ENCODE assay signal across 8 cellular contexts in the genomic region with DNA sequence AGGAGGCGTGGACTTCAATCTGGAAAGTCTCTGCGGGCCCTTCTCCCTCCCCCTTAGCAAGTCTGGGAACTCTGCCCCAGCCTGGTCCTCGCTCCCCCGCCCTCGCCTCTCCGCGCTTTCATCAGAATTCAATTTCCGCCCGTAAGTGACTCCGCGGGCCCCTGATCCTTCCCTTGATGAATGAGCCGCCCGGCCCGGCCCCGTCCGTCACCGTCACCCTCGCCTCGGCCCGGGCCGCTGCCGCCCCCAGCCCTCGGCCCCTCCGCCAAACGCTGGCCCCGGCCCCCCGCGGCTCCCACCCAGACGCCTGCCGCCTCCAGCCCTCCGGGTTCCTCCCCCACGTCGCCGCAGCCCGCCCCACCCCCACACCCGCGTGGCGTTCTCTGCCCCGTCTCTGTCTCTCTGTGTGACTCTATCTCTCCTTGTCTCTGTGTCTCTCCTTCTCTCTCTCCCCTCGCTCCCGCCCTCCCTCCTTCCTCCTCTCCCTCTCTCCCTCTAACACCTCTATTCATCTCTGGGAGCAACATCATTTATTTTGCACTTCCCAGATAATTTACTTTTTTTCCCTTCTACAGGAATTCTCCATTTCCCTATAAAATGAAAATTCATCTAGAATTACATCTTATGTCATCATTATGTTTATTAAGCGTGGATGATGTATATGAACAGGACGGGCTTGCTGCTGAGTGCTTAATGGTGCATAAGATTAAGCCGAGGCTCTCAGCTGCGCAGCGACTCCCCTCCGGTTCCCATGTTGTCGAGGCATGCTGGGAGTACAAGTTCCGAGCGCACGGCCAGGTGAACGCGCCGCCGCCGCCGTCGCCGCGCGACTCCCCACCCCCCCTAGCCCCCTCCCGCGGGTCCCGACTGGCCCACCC.
DNase-seq lines count a peak whose midpoint lies in the region; ATAC-seq, FAIRE-seq and TF ChIP-seq lines count a peak whose summit lies in the region.

No MANE protein-coding gene starts in this region.

- DNase-seq in Daoy (ENCODE audit: low read depth) (peak; percentile 65), K562 (ENCODE audit: extremely low read depth in 1 of 4, low spot score in 3 of 4) (peak in 2 of 4 experiments; percentile 46 to 50), osteocyte (ENCODE audit: extremely low spot score, unreplicated experiment) (no peak), NCI-H2029 (lab: John Stamatoyannopoulos, UW) (no peak)
- no peak for DNase-seq in central memory CD4-positive, alpha-beta T cell

- WGBS in K562 (ENCODE audit: insufficient coverage, low coverage, missing lambda C conversion rate), result 0% methylated on average over 7 of the region's 64 CpGs

- H3K9me3 ChIP-seq in K562 (replicated peaks; ENCODE audit: control insufficient read depth, insufficient read depth, low read depth, low read length), result no peaks in the 10 kb centered on the region

- H3K79me2 ChIP-seq in K562 (ENCODE audit: control insufficient read depth, insufficient read depth, low read length), result no peaks in the 10 kb centered on the region

- no peaks in the 10 kb centered on the region for H4K20me1 ChIP-seq in K562 (replicated peaks; ENCODE audit: control insufficient read depth, insufficient read depth, low read length)

- FAIRE-seq in K562 (lab: Jason Lieb, UNC), result no peak

- intact Hi-C loops in K562 (cut with micrococcal nuclease), result no loop called here

- peak overlapping the region; percentile 65 for H3K4me3 Mint-ChIP-seq in osteocyte (ENCODE audit: unreplicated experiment)

- peaks cover 0 to 18% of the 10 kb centered on the region in 2 experiments; a peak in 2 of 5 replicates for H3K4me1 ChIP-seq in K562 (replicated peaks in 1 of 2; ENCODE audit: control insufficient read depth in 2 of 2, insufficient read depth in 2 of 2, low read length in 2 of 2)

- H3K27me3 ChIP-seq in K562 (ENCODE audit: control insufficient read depth in 2 of 2, insufficient read depth in 2 of 2, low read length in 2 of 2), result peaks cover 15 to 31% of the 10 kb centered on the region in 2 experiments

- H3K36me3 ChIP-seq in K562 (ENCODE audit: control insufficient read depth, insufficient read depth, low read length), result no peaks in the 10 kb centered on the region

- CTCF ChIA-PET in K562 (lab: Yijun Ruan, JAX; ENCODE audit: low intra/inter-chr PET ratio), result no interaction called here

- H3K9me1 ChIP-seq in K562 (ENCODE audit: control insufficient read depth, insufficient read depth, low read length), result no peaks in the 10 kb centered on the region

- no peak overlapping the region for H3K9ac ChIP-seq in K562 (ENCODE audit: insufficient read depth in 1 of 2, low read depth in 2 of 2, low read length in 2 of 2)

- no TSS peak for BruUV-seq in K562 (replicated peaks; lab: Mats Ljungman, UMichigan)

- peaks cover 67% of the 10 kb centered on the region for H3K27me3 Mint-ChIP-seq in osteocyte (ENCODE audit: unreplicated experiment)

- H3K4me2 ChIP-seq in K562 (ENCODE audit: insufficient read depth, low read length), result no peak overlapping the region

- no peak overlapping the region for H3K4me3 ChIP-seq in K562

- no peak for TF ChIP-seq RAD21 in K562 (CRISPR knock-in tag; conservative IDR thresholded peaks at IDR 0.05 in 1 of 2, IDR thresholded peaks at IDR 0.05 in 1 of 2)

- in situ Hi-C loops in K562 (cut with MboI), result no loop called here

- peaks cover 1% of the 10 kb centered on the region for H3K36me3 Mint-ChIP-seq in osteocyte (ENCODE audit: unreplicated experiment)

- peaks cover 16% of the 10 kb centered on the region for H3K4me1 Mint-ChIP-seq in osteocyte (ENCODE audit: unreplicated experiment)

- no peak overlapping the region for H3K27ac Mint-ChIP-seq in osteocyte (ENCODE audit: unreplicated experiment)

- POLR2A ChIA-PET in K562 (lab: Yijun Ruan, JAX), result no interaction called here

- no peak overlapping the region for H2AFZ ChIP-seq in K562 (ENCODE audit: low read depth, low read length)

- ATAC-seq in K562, result peak; percentile 79
- no peak for ATAC-seq in GM21526 (IDR thresholded peaks at IDR 0.05; ENCODE audit: low FRiP score, unreplicated experiment)
- ATAC-seq in HG03139 (IDR thresholded peaks at IDR 0.05; ENCODE audit: unreplicated experiment), result no peak

- no peak overlapping the region for H3K27ac ChIP-seq in K562 (ENCODE audit: extremely low read depth, low read depth, low read length)

- no peak for TF ChIP-seq EP300 in K562 (IDR thresholded peaks at IDR 0.05; ENCODE audit: low read length)

- TF ChIP-seq POLR2A in K562 (conservative IDR thresholded peaks at IDR 0.05), result no peak

- no peaks in the 10 kb centered on the region for H3K9me3 Mint-ChIP-seq in osteocyte (ENCODE audit: unreplicated experiment)

- TF ChIP-seq CTCF in K562 (IDR thresholded peaks at IDR 0.05 in 2 of 3, conservative IDR thresholded peaks at IDR 0.05 in 1 of 3; ENCODE audit: insufficient read depth in 2 of 3, low read depth in 1 of 3, low read length in 3 of 3) (no peak), osteocyte (IDR thresholded peaks at IDR 0.05) (no peak)

TF ChIP-seq in PFSK-1, 5 proteins besides CTCF, POLR2A, EP300 and RAD21:
- no peak for TF ChIP-seq POLR2AphosphoS5 (IDR thresholded peaks at IDR 0.05; ENCODE audit: low read depth, low read length)
- TF ChIP-seq FOXP2 (optimal IDR thresholded peaks at IDR 0.05; ENCODE audit: borderline replicate concordance, extremely low read depth, extremely low read length, insufficient read depth), result peak; percentile 29
TF ChIP-seq in PFSK-1: peak in this region for 1.

TF ChIP-seq in K562, 482 proteins besides CTCF, POLR2A, EP300 and RAD21:
- no peak for TF ChIP-seq TAF7 (tag; IDR thresholded peaks at IDR 0.05)
- TF ChIP-seq POLR2G (IDR thresholded peaks at IDR 0.05; ENCODE audit: low read depth, low read length), result 0 out of 2 replicates have a peak, but pooled peaks have one; percentile 25
- TF ChIP-seq GABPA (tag; conservative IDR thresholded peaks at IDR 0.05; ENCODE audit: low read depth), result peak; percentile 44
- TF ChIP-seq VEZF1 (CRISPR knock-in tag; IDR thresholded peaks at IDR 0.05), result peak; percentile 39; the same call in 1 of the 2 replicates
